In genomic region chr2:96164459-96165184, GRCh38 we compare ENCODE assay signal across 9 cellular contexts. TPM values are rescaled to one million over a fixed set of nuclear protein-coding genes. Genes with fewer than 3 reads are reported as not detected.
DNase-seq lines count a peak whose midpoint lies in the region; ATAC-seq and TF ChIP-seq lines count a peak whose summit lies in the region.
"Had no signal": no experiment of that assay in that cellular context is flagged by ENCODE, and none has a peak within 500 bp of the region (broad histone marks: within the 10 kb centered on the region; RNA-seq: fewer than 3 reads in every experiment).

No MANE protein-coding gene starts in this region.

- H3K9me3 ChIP-seq in SU-DHL-6 (ENCODE audit: insufficient read depth, low read length) (no peaks in the 10 kb centered on the region), vagina (no peaks in the 10 kb centered on the region)

- no peaks in the 10 kb centered on the region for H3K4me1 ChIP-seq in vagina

- H3K27ac ChIP-seq in SU-DHL-6 (ENCODE audit: low read depth, low read length) = peak overlapping the region; percentile 95
- H3K27ac ChIP-seq in dorsolateral prefrontal cortex = peak overlapping the region in 58 of 59 donors; percentile 16 to 95 (median 85)
- no peak overlapping the region for H3K27ac ChIP-seq in vagina

- H4K20me1 ChIP-seq in SU-DHL-6 (ENCODE audit: low read depth, low read length) = no peaks in the 10 kb centered on the region

- DNase-seq in dorsolateral prefrontal cortex = peak in 8 of 10 donors; percentile 57 to 82 (median 71)
- DNase-seq in stimulated activated CD4-positive, alpha-beta T cell treated with anti-CD3 and anti-CD28 coated beads, Interleukin-4, amount 100 ng/mL, for 1 hour = peak; percentile 46
- DNase-seq in erythroblast (lab: John Stamatoyannopoulos, UW) = no peak
- DNase-seq in vagina (ENCODE audit: extremely low spot score in 2 of 2) = no peak
- DNase-seq in NCI-H1092 treated with DMSO at 0.1 percent for 48 hours (lab: John Stamatoyannopoulos, UW) = no peak

- no peaks in the 10 kb centered on the region for H3K79me2 ChIP-seq in SU-DHL-6 (ENCODE audit: insufficient read depth, low read length)

- H2AFZ ChIP-seq in SU-DHL-6 (ENCODE audit: low read depth, low read length, severe bottlenecking) = peak overlapping the region; percentile 97

- ATAC-seq in GM18858 (IDR thresholded peaks at IDR 0.05; ENCODE audit: unreplicated experiment) (peak; percentile 69), HG02678 (IDR thresholded peaks at IDR 0.05; ENCODE audit: unreplicated experiment) (peak; percentile 73)

- TF ChIP-seq CTCF in SU-DHL-6 (IDR thresholded peaks at IDR 0.05; ENCODE audit: insufficient read depth, low read length, poor library complexity, severe bottlenecking) = no peak
- peak in 6 of 56 donors; percentile 6 to 41 (median 13) for TF ChIP-seq CTCF in dorsolateral prefrontal cortex (IDR thresholded peaks at IDR 0.05 in 54 of 56, conservative IDR thresholded peaks at IDR 0.05 in 2 of 56; ENCODE audit: low read depth in 1 of 56, partially characterized antibody in 56 of 56)
- no peak for TF ChIP-seq CTCF in vagina (IDR thresholded peaks at IDR 0.05)

- peak overlapping the region; percentile 73 for H3K4me2 ChIP-seq in SU-DHL-6 (ENCODE audit: low read depth, low read length, poor library complexity, severe bottlenecking)

- H3K9ac ChIP-seq in SU-DHL-6 (ENCODE audit: low read length) = peak overlapping the region; percentile 73

- intact Hi-C loops in dorsolateral prefrontal cortex (cut with DNase I) (no loop called here), vagina (cut with DNase I) (no loop called here)

- no peaks in the 10 kb centered on the region for H3K9me2 ChIP-seq in SU-DHL-6 (replicated peaks; ENCODE audit: insufficient read depth, low read length)

- H3K27me3 ChIP-seq in SU-DHL-6 (ENCODE audit: low read length) (no peaks in the 10 kb centered on the region), dorsolateral prefrontal cortex (no peaks in the 10 kb centered on the region), vagina (no peaks in the 10 kb centered on the region)

- TF ChIP-seq POLR2A in erythroblast (IDR thresholded peaks at IDR 0.05; ENCODE audit: low read length) (no peak), vagina (IDR thresholded peaks at IDR 0.05) (no peak)

- peaks cover 35% of the 10 kb centered on the region for H3F3A ChIP-seq in SU-DHL-6 (ENCODE audit: insufficient read depth)

- H3K4me3 ChIP-seq in SU-DHL-6 (ENCODE audit: insufficient read depth, low read length, poor library complexity, severe bottlenecking) (peak overlapping the region; percentile 53), dorsolateral prefrontal cortex (peak overlapping the region in 36 of 59 donors; percentile 2 to 61 (median 32)), vagina (no peak overlapping the region)

- H3K36me3 ChIP-seq in SU-DHL-6 (ENCODE audit: low read length) = no peaks in the 10 kb centered on the region
- no peaks in the 10 kb centered on the region for H3K36me3 ChIP-seq in vagina

RNA-seq across cellular contexts. Expression of gene DUSP2, which starts 19.4 kb away (rescaled TPM):
- 100 to 1,000 TPM in 1 of 120 experiments, 10 to 100 TPM in 20, 1 to 10 TPM in 99; 2.9 to 109 (median 7.5) TPM for total RNA-seq in dorsolateral prefrontal cortex
- 14.0 TPM for total RNA-seq in vagina

RNA-seq across cellular contexts. Expression of gene ASTL, which starts 26.3 kb away (rescaled TPM):
- 1 to 10 TPM in 19 of 120 experiments, under 1 TPM in 42, not detected in 59; 0.29 to 7.9 (median 0.86) TPM for total RNA-seq in dorsolateral prefrontal cortex
- total RNA-seq in vagina = not detected
- total RNA-seq: T-helper 2 cell treated with Interferon-gamma antibody and Interleukin-4, amounts not matched to agents 100 ng/mL and 5 ng/mL, for 36 hours had no signal

RNA-seq across cellular contexts. Expression of gene STARD7, which starts 44.0 kb away (rescaled TPM):
- total RNA-seq in dorsolateral prefrontal cortex (100 to 1,000 TPM; 105 to 205 (median 135) TPM), vagina (69.5 TPM)

RNA-seq across cellular contexts. Expression of gene ADRA2B, which starts 48.3 kb away (rescaled TPM):
- 1 to 10 TPM in 33 of 120 experiments, under 1 TPM in 85, not detected in 2; 0.14 to 4.8 (median 0.60) TPM for total RNA-seq in dorsolateral prefrontal cortex
- total RNA-seq in vagina = 0.49 TPM

Comparison
In these comparisons a context has a peak if more than half of its experiments do, and no peak if none do; other contexts are left out.
1. H3K4me3 ChIP-seq: peak in SU-DHL-6 (single experiment) and dorsolateral prefrontal cortex (36 of 59); none in vagina (0 of 2).
2. DNase-seq: peak in dorsolateral prefrontal cortex (8 of 10) and stimulated activated CD4-positive, alpha-beta T cell treated with anti-CD3 and anti-CD28 coated beads, Interleukin-4, amount 100 ng/mL, for 1 hour (single experiment); none in erythroblast (0 of 2), vagina (0 of 2) and NCI-H1092 treated with DMSO at 0.1 percent for 48 hours (single experiment).